8 cellular contexts compared by ENCODE assay signal in genomic region chr2:54081574-54081973, GRCh38. TPM values are rescaled to one million over a fixed set of nuclear protein-coding genes. Genes with fewer than 3 reads are reported as not detected.
DNase-seq lines count a peak whose midpoint lies in the region; ATAC-seq and TF ChIP-seq lines count a peak whose summit lies in the region.
"Had no signal": no experiment of that assay in that cellular context is flagged by ENCODE, and none has a peak within 500 bp of the region (broad histone marks: within the 10 kb centered on the region; RNA-seq: fewer than 3 reads in every experiment).

No MANE protein-coding gene starts in this region.

- TF ChIP-seq CTCF in heart right ventricle (IDR thresholded peaks at IDR 0.05) (no peak), body of pancreas (IDR thresholded peaks at IDR 0.05) (no peak), upper lobe of right lung (IDR thresholded peaks at IDR 0.05) (no peak)

- ATAC-seq in HG02870 (IDR thresholded peaks at IDR 0.05; ENCODE audit: unreplicated experiment) (peak; percentile 97), heart right ventricle (no peak), body of pancreas (no peak), upper lobe of right lung (no peak)

- DNase-seq in GM19240 (ENCODE audit: insufficient read length, low spot score) (peak; percentile 50), heart right ventricle (no peak), body of pancreas (no peak), upper lobe of right lung (no peak)
- DNase-seq in T-helper 2 cell treated with Interferon-gamma antibody and Interleukin-4, amounts not matched to agents 5 μg/mL and 100 μg/mL, for 36 hours (ENCODE audit: low spot score), result peak; percentile 72
- peak; percentile 6 for DNase-seq in stimulated activated CD4-positive, alpha-beta T cell treated with anti-CD3 and anti-CD28 coated beads, Interleukin-4, amount 100 ng/mL, for 1 hour
- DNase-seq: NCI-H1694 treated with DMSO at 0.1 percent for 48 hours had no signal

- H3K36me3 Mint-ChIP-seq in T-helper 2 cell treated with Interferon-gamma antibody and Interleukin-4, amounts not matched to agents 5 μg/mL and 100 μg/mL, for 36 hours (ENCODE audit: low read depth), result no peaks in the 10 kb centered on the region

- TF ChIP-seq POLR2A in body of pancreas (IDR thresholded peaks at IDR 0.05), result no peak

- peaks cover 0 to 10% (median 0%) of the 10 kb centered on the region in 9 donors for H3K36me3 ChIP-seq in heart right ventricle
- no peaks in the 10 kb centered on the region for H3K36me3 ChIP-seq in body of pancreas (replicated peaks in 1 of 2; ENCODE audit: insufficient read depth in 1 of 2, low read depth in 2 of 2)
- no peaks in the 10 kb centered on the region for H3K36me3 ChIP-seq in upper lobe of right lung

- 84 to 91% methylated on average over 6 of the region's 6 CpGs for WGBS in heart right ventricle, 2 donors
- WGBS in body of pancreas, 2 donors, result 81 to 89% methylated on average over 6 of the region's 6 CpGs

- H3K4me1 ChIP-seq in heart right ventricle, result peaks cover 0 to 6% (median under 1%) of the 10 kb centered on the region in 9 donors
- peaks cover 14% of the 10 kb centered on the region for H3K4me1 ChIP-seq in body of pancreas
- no peaks in the 10 kb centered on the region for H3K4me1 ChIP-seq in upper lobe of right lung

- intact Hi-C loops in heart right ventricle (cut with DNase I), result loop anchor here in 2 of 10 donors (10.0 kb wide), 2 partner anchors 107 to 117 kb away; partner anchors contain the start of gene PSME4 (in 1 of the 2)
- intact Hi-C loops in body of pancreas (cut with DNase I), result no loop called here
- intact Hi-C loops in upper lobe of right lung (cut with DNase I), result no loop called here

- no peak overlapping the region for H3K4me3 ChIP-seq in heart right ventricle
- H3K4me3 ChIP-seq in body of pancreas, result no peak overlapping the region
- H3K4me3 ChIP-seq in upper lobe of right lung, result no peak overlapping the region

- H3K27ac Mint-ChIP-seq in T-helper 2 cell treated with Interferon-gamma antibody and Interleukin-4, amounts not matched to agents 5 μg/mL and 100 μg/mL, for 36 hours, result no peak overlapping the region

- peaks cover 12% of the 10 kb centered on the region for H3K4me1 Mint-ChIP-seq in T-helper 2 cell treated with Interferon-gamma antibody and Interleukin-4, amounts not matched to agents 5 μg/mL and 100 μg/mL, for 36 hours (ENCODE audit: low read depth)

- H3K27me3 ChIP-seq in heart right ventricle, result no peaks in the 10 kb centered on the region
- H3K27me3 ChIP-seq in body of pancreas, result no peaks in the 10 kb centered on the region
- H3K27me3 ChIP-seq in upper lobe of right lung, result no peaks in the 10 kb centered on the region

- H3K9me3 Mint-ChIP-seq in T-helper 2 cell treated with Interferon-gamma antibody and Interleukin-4, amounts not matched to agents 5 μg/mL and 100 μg/mL, for 36 hours, result no peaks in the 10 kb centered on the region

- H3K27ac ChIP-seq in heart right ventricle, result no peak overlapping the region
- no peak overlapping the region for H3K27ac ChIP-seq in body of pancreas
- H3K27ac ChIP-seq in upper lobe of right lung, result no peak overlapping the region

- no peaks in the 10 kb centered on the region for H3K27me3 Mint-ChIP-seq in T-helper 2 cell treated with Interferon-gamma antibody and Interleukin-4, amounts not matched to agents 5 μg/mL and 100 μg/mL, for 36 hours (ENCODE audit: low read depth)

- no peak overlapping the region for H3K4me3 Mint-ChIP-seq in T-helper 2 cell treated with Interferon-gamma antibody and Interleukin-4, amounts not matched to agents 5 μg/mL and 100 μg/mL, for 36 hours

- no peaks in the 10 kb centered on the region for H3K9me3 ChIP-seq in heart right ventricle
- no peaks in the 10 kb centered on the region for H3K9me3 ChIP-seq in body of pancreas
- no peaks in the 10 kb centered on the region for H3K9me3 ChIP-seq in upper lobe of right lung

RNA-seq across cellular contexts. Expression of gene ACYP2, which starts 33.8 kb away (rescaled TPM):
- total RNA-seq in heart right ventricle (10 to 100 TPM; 48.6 to 87.1 (median 78.1) TPM), body of pancreas (10 to 100 TPM in 1 of 2 donors, 1 to 10 TPM in 1; 2.6 to 11.2 TPM), upper lobe of right lung (14.0 TPM)
- 10 to 100 TPM; 45.7 to 56.5 TPM for polyA plus RNA-seq in heart right ventricle

Comparison
In these comparisons a context has a peak if more than half of its experiments do, and no peak if none do; other contexts are left out.
1. DNase-seq: peak in GM19240 (single experiment), T-helper 2 cell treated with Interferon-gamma antibody and Interleukin-4, amounts not matched to agents 5 μg/mL and 100 μg/mL, for 36 hours (single experiment) and stimulated activated CD4-positive, alpha-beta T cell treated with anti-CD3 and anti-CD28 coated beads, Interleukin-4, amount 100 ng/mL, for 1 hour (single experiment); none in heart right ventricle (0 of 2), body of pancreas (0 of 4) and upper lobe of right lung (single experiment).